Comparison of ENCODE assay signal across 20 cellular contexts in the genomic region with DNA sequence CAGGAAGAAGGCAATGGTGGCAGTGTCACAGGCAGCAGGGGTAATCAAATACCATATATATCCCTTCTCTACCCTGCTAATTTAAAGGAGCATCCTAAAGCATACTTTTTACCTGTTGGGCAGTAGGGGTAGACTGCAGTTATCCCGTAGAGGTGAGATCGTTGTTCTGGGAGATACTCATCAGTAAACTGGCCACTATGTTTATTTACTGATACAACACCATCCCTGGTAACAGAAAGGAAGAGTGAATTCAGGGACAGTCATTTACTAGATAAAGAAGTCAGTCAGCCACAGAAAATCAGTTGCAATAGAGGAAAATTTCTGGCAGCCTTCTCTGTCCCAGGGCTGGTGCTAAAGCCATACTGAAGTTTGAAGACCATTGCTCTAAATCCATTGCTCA. TPM values are rescaled to one million over a fixed set of nuclear protein-coding genes. Genes with fewer than 3 reads are reported as not detected.
DNase-seq lines count a peak whose midpoint lies in the region; ATAC-seq and TF ChIP-seq lines count a peak whose summit lies in the region.
"Had no signal": no experiment of that assay in that cellular context is flagged by ENCODE, and none has a peak within 500 bp of the region (broad histone marks: within the 10 kb centered on the region; RNA-seq: fewer than 3 reads in every experiment).

No MANE protein-coding gene starts in this region.

- H3K36me3 Mint-ChIP-seq in activated naive CD4-positive, alpha-beta T cell treated with anti-CD3 and anti-CD28 coated beads, Interleukin-2, amount 50 U/mL, for 24 hours, result peaks cover 29% of the 10 kb centered on the region
- peaks cover 37% of the 10 kb centered on the region for H3K36me3 Mint-ChIP-seq in activated naive CD4-positive, alpha-beta T cell treated with anti-CD3 and anti-CD28 coated beads for 36 hours (ENCODE audit: low read depth)
- H3K36me3 Mint-ChIP-seq in activated T-helper 1 cell treated with anti-CD3 and anti-CD28 coated beads, Interleukin-12 subunit alpha, Interleukin-12 subunit beta, Interleukin-2, Interleukin-4 antibody, amounts not matched to agents 30 ng/mL and 10 ng/mL and 1 ng/mL, durations not matched to agents 14 hours and 24 hours and 36 hours (ENCODE audit: low read depth), result peaks cover 68% of the 10 kb centered on the region
- peaks cover 75% of the 10 kb centered on the region for H3K36me3 Mint-ChIP-seq in endodermal cell (ENCODE audit: low read depth)
- peaks cover 29% of the 10 kb centered on the region for H3K36me3 Mint-ChIP-seq in type B pancreatic cell

- 82% methylated on average over 2 of the region's 2 CpGs; no CpG with 5 or more reads in 1 of the 2 experiments for WGBS in endodermal cell (ENCODE audit: insufficient coverage in 1 of 2, insufficient read length in 1 of 2), 2 experiments

- peak overlapping the region; percentile 35 for H3K27ac Mint-ChIP-seq in activated naive CD4-positive, alpha-beta T cell treated with anti-CD3 and anti-CD28 coated beads, Interleukin-2, amount 50 U/mL, for 24 hours
- no peak overlapping the region for H3K27ac Mint-ChIP-seq in activated naive CD4-positive, alpha-beta T cell treated with anti-CD3 and anti-CD28 coated beads for 36 hours
- H3K27ac Mint-ChIP-seq in activated T-helper 1 cell treated with anti-CD3 and anti-CD28 coated beads, Interleukin-12 subunit alpha, Interleukin-12 subunit beta, Interleukin-2, Interleukin-4 antibody, amounts not matched to agents 30 ng/mL and 10 ng/mL and 1 ng/mL, durations not matched to agents 14 hours and 24 hours and 36 hours, result peak overlapping the region; percentile 29
- H3K27ac Mint-ChIP-seq in endodermal cell (no peak overlapping the region), type B pancreatic cell (no peak overlapping the region)
- H3K27ac Mint-ChIP-seq: B cell had no signal

- H3K36me3 ChIP-seq in right atrium auricular region, result peaks cover 92% of the 10 kb centered on the region
- H3K36me3 ChIP-seq in endodermal cell (ENCODE audit: control insufficient read depth, insufficient read depth, low read length), result peaks cover 100% of the 10 kb centered on the region

- no peak overlapping the region for H3K4me3 Mint-ChIP-seq in activated naive CD4-positive, alpha-beta T cell treated with anti-CD3 and anti-CD28 coated beads, Interleukin-2, amount 50 U/mL, for 24 hours
- no peak overlapping the region for H3K4me3 Mint-ChIP-seq in activated naive CD4-positive, alpha-beta T cell treated with anti-CD3 and anti-CD28 coated beads for 36 hours
- H3K4me3 Mint-ChIP-seq in activated T-helper 1 cell treated with anti-CD3 and anti-CD28 coated beads, Interleukin-12 subunit alpha, Interleukin-12 subunit beta, Interleukin-2, Interleukin-4 antibody, amounts not matched to agents 30 ng/mL and 10 ng/mL and 1 ng/mL, durations not matched to agents 14 hours and 24 hours and 36 hours, result no peak overlapping the region
- no peak overlapping the region for H3K4me3 Mint-ChIP-seq in endodermal cell
- no peak overlapping the region for H3K4me3 Mint-ChIP-seq in type B pancreatic cell
- H3K4me3 Mint-ChIP-seq: B cell; CD8-positive, alpha-beta memory T cell had no signal

- no peak for DNase-seq in activated naive CD4-positive, alpha-beta T cell treated with anti-CD3 and anti-CD28 coated beads for 36 hours
- DNase-seq in right atrium auricular region (ENCODE audit: low spot score) (no peak), left cardiac atrium (no peak), endodermal cell (no peak), type B pancreatic cell (ENCODE audit: extremely low spot score, unreplicated experiment) (no peak)
- no peak for DNase-seq in activated T-helper 1 cell treated with anti-CD3 and anti-CD28 coated beads, Interleukin-12 subunit alpha, Interleukin-12 subunit beta, Interleukin-2, Interleukin-4 antibody, amounts not matched to agents 30 ng/mL and 10 ng/mL and 1 ng/mL, durations not matched to agents 14 hours and 24 hours and 36 hours (ENCODE audit: low spot score)
- DNase-seq in activated effector memory CD4-positive, alpha-beta T cell treated with Interleukin-2 at 50 U/mL for 16 hours, result no peak
- DNase-seq: 8988T; CD8-positive, alpha-beta memory T cell; COR-L47; DMS 273 treated with DMSO at 0.1 percent for 48 hours; DMS53; DND-41; EL; GM23248; HCEC 1CT had no signal

- H3K27me3 ChIP-seq in right atrium auricular region (no peaks in the 10 kb centered on the region), endodermal cell (ENCODE audit: control insufficient read depth, insufficient read depth, low read length, poor library complexity, severe bottlenecking) (no peaks in the 10 kb centered on the region)
- H3K27me3 ChIP-seq: BLaER1 treated with 17β-estradiol and CSF1 and Interleukin-3, amounts not matched to agents 10 nM and 100 nM had no signal

- ATAC-seq in left cardiac atrium, result no peak
- ATAC-seq: GM12878 had no signal

- H3K9me3 ChIP-seq in right atrium auricular region, result no peaks in the 10 kb centered on the region
- no peaks in the 10 kb centered on the region for H3K9me3 ChIP-seq in endodermal cell (ENCODE audit: control insufficient read depth, low read length)
- H3K9me3 ChIP-seq: BLaER1 treated with 17β-estradiol and CSF1 and Interleukin-3, amounts not matched to agents 10 nM and 100 nM had no signal

- intact Hi-C loops in activated naive CD4-positive, alpha-beta T cell treated with anti-CD3 and anti-CD28 coated beads for 36 hours (cut with micrococcal nuclease), result no loop called here
- intact Hi-C loops in left cardiac atrium (cut with DNase I), result no loop called here
- intact Hi-C loops in activated T-helper 1 cell treated with anti-CD3 and anti-CD28 coated beads, Interleukin-12 subunit alpha, Interleukin-12 subunit beta, Interleukin-2, Interleukin-4 antibody, amounts not matched to agents 30 ng/mL and 10 ng/mL and 1 ng/mL, durations not matched to agents 14 hours and 24 hours and 36 hours (cut with micrococcal nuclease), result no loop called here

- CTCF ChIA-PET in activated naive CD4-positive, alpha-beta T cell treated with anti-CD3 and anti-CD28 coated beads for 36 hours (lab: Charles Lee), result no interaction called here

- no peaks in the 10 kb centered on the region for H3K9me3 Mint-ChIP-seq in activated naive CD4-positive, alpha-beta T cell treated with anti-CD3 and anti-CD28 coated beads, Interleukin-2, amount 50 U/mL, for 24 hours
- no peaks in the 10 kb centered on the region for H3K9me3 Mint-ChIP-seq in activated naive CD4-positive, alpha-beta T cell treated with anti-CD3 and anti-CD28 coated beads for 36 hours
- H3K9me3 Mint-ChIP-seq in activated T-helper 1 cell treated with anti-CD3 and anti-CD28 coated beads, Interleukin-12 subunit alpha, Interleukin-12 subunit beta, Interleukin-2, Interleukin-4 antibody, amounts not matched to agents 30 ng/mL and 10 ng/mL and 1 ng/mL, durations not matched to agents 14 hours and 24 hours and 36 hours, result no peaks in the 10 kb centered on the region
- H3K9me3 Mint-ChIP-seq in endodermal cell (no peaks in the 10 kb centered on the region), type B pancreatic cell (no peaks in the 10 kb centered on the region)
- H3K9me3 Mint-ChIP-seq: CD8-positive, alpha-beta memory T cell had no signal

- H3K27me3 Mint-ChIP-seq in activated naive CD4-positive, alpha-beta T cell treated with anti-CD3 and anti-CD28 coated beads, Interleukin-2, amount 50 U/mL, for 24 hours, result no peaks in the 10 kb centered on the region
- no peaks in the 10 kb centered on the region for H3K27me3 Mint-ChIP-seq in activated naive CD4-positive, alpha-beta T cell treated with anti-CD3 and anti-CD28 coated beads for 36 hours (ENCODE audit: low read depth)
- no peaks in the 10 kb centered on the region for H3K27me3 Mint-ChIP-seq in activated T-helper 1 cell treated with anti-CD3 and anti-CD28 coated beads, Interleukin-12 subunit alpha, Interleukin-12 subunit beta, Interleukin-2, Interleukin-4 antibody, amounts not matched to agents 30 ng/mL and 10 ng/mL and 1 ng/mL, durations not matched to agents 14 hours and 24 hours and 36 hours (ENCODE audit: insufficient read depth)
- H3K27me3 Mint-ChIP-seq in endodermal cell (ENCODE audit: insufficient read depth) (no peaks in the 10 kb centered on the region), type B pancreatic cell (no peaks in the 10 kb centered on the region)
- H3K27me3 Mint-ChIP-seq: B cell; CD8-positive, alpha-beta memory T cell had no signal

- H3K27ac ChIP-seq in right atrium auricular region (peak overlapping the region; percentile 41 to 50), endodermal cell (ENCODE audit: low read depth, low read length) (no peak overlapping the region)
- H3K27ac ChIP-seq: BLaER1 treated with 17β-estradiol and CSF1 and Interleukin-3, amounts not matched to agents 10 nM and 100 nM; GM23248 had no signal

- no peak for TF ChIP-seq CTCF in right atrium auricular region (IDR thresholded peaks at IDR 0.05)
- TF ChIP-seq CTCF in endodermal cell (conservative IDR thresholded peaks at IDR 0.05), result no peak
- no peak for TF ChIP-seq CTCF in type B pancreatic cell (conservative IDR thresholded peaks at IDR 0.05)

- H3K9ac ChIP-seq in endodermal cell (ENCODE audit: extremely low read depth, low read length, poor library complexity, severe bottlenecking), result no peak overlapping the region
- H3K9ac ChIP-seq: BLaER1 treated with 17β-estradiol and CSF1 and Interleukin-3, amounts not matched to agents 10 nM and 100 nM; GM23248 had no signal

- H3K4me1 Mint-ChIP-seq in activated naive CD4-positive, alpha-beta T cell treated with anti-CD3 and anti-CD28 coated beads, Interleukin-2, amount 50 U/mL, for 24 hours, result no peaks in the 10 kb centered on the region
- H3K4me1 Mint-ChIP-seq in activated naive CD4-positive, alpha-beta T cell treated with anti-CD3 and anti-CD28 coated beads for 36 hours (ENCODE audit: low read depth), result peaks cover 7% of the 10 kb centered on the region
- no peaks in the 10 kb centered on the region for H3K4me1 Mint-ChIP-seq in activated T-helper 1 cell treated with anti-CD3 and anti-CD28 coated beads, Interleukin-12 subunit alpha, Interleukin-12 subunit beta, Interleukin-2, Interleukin-4 antibody, amounts not matched to agents 30 ng/mL and 10 ng/mL and 1 ng/mL, durations not matched to agents 14 hours and 24 hours and 36 hours (ENCODE audit: low read depth)
- H3K4me1 Mint-ChIP-seq in endodermal cell, result peaks cover 21% of the 10 kb centered on the region
- H3K4me1 Mint-ChIP-seq in type B pancreatic cell (ENCODE audit: unreplicated experiment), result no peaks in the 10 kb centered on the region
- H3K4me1 Mint-ChIP-seq: B cell had no signal

- peaks cover 0 to 40% of the 10 kb centered on the region in 2 donors for H3K4me1 ChIP-seq in right atrium auricular region
- H3K4me1 ChIP-seq in endodermal cell (ENCODE audit: control insufficient read depth, insufficient read depth, low read length), result peaks cover 11% of the 10 kb centered on the region

- H3K4me3 ChIP-seq in right atrium auricular region (no peak overlapping the region), endodermal cell (ENCODE audit: low read length) (no peak overlapping the region)
- H3K4me3 ChIP-seq: BLaER1 treated with 17β-estradiol and CSF1 and Interleukin-3, amounts not matched to agents 10 nM and 100 nM; GM12878; GM23248 had no signal

RNA-seq across cellular contexts. Expression of a gene that starts 16.3 kb away (rescaled TPM):
- 100 to 1,000 TPM; 255 to 275 TPM for total RNA-seq in activated naive CD4-positive, alpha-beta T cell treated with anti-CD3 and anti-CD28 coated beads for 36 hours
- total RNA-seq in right atrium auricular region (10 to 100 TPM; 75.4 to 80.7 TPM), left cardiac atrium (100 to 1,000 TPM; 172 to 187 TPM), endodermal cell (100 to 1,000 TPM; 284 to 307 TPM), type B pancreatic cell (ENCODE audit: low replicate concordance) (185 and 206 TPM in 2 replicates)
- 215 and 230 TPM in 2 replicates for total RNA-seq in activated T-helper 1 cell treated with anti-CD3 and anti-CD28 coated beads, Interleukin-12 subunit alpha, Interleukin-12 subunit beta, Interleukin-2, Interleukin-4 antibody, amounts not matched to agents 30 ng/mL and 10 ng/mL and 1 ng/mL, durations not matched to agents 14 hours and 24 hours and 36 hours
- 355 TPM for polyA plus RNA-seq in endodermal cell (2013, experiment 1 of 2)
- polyA plus RNA-seq in endodermal cell (2013, experiment 2 of 2), result 325 TPM

Comparison
In these comparisons a context has a peak if more than half of its experiments do, and no peak if none do; other contexts are left out.
1. H3K27ac Mint-ChIP-seq: peak in activated naive CD4-positive, alpha-beta T cell treated with anti-CD3 and anti-CD28 coated beads, Interleukin-2, amount 50 U/mL, for 24 hours (single experiment) and activated T-helper 1 cell treated with anti-CD3 and anti-CD28 coated beads, Interleukin-12 subunit alpha, Interleukin-12 subunit beta, Interleukin-2, Interleukin-4 antibody, amounts not matched to agents 30 ng/mL and 10 ng/mL and 1 ng/mL, durations not matched to agents 14 hours and 24 hours and 36 hours (single experiment); none in activated naive CD4-positive, alpha-beta T cell treated with anti-CD3 and anti-CD28 coated beads for 36 hours (single experiment), endodermal cell (single experiment) and type B pancreatic cell (single experiment).